ENCODE assay signal across 1 cellular context in genomic region chr10:15704581-15704968, GRCh38.
TF ChIP-seq lines count a peak whose summit lies in the region.

No MANE protein-coding gene starts in this region.

TF ChIP-seq in GM23338, 12 proteins besides CTCF, POLR2A, EP300 and RAD21 (continued from another document):
- TF ChIP-seq, protein P1, sequence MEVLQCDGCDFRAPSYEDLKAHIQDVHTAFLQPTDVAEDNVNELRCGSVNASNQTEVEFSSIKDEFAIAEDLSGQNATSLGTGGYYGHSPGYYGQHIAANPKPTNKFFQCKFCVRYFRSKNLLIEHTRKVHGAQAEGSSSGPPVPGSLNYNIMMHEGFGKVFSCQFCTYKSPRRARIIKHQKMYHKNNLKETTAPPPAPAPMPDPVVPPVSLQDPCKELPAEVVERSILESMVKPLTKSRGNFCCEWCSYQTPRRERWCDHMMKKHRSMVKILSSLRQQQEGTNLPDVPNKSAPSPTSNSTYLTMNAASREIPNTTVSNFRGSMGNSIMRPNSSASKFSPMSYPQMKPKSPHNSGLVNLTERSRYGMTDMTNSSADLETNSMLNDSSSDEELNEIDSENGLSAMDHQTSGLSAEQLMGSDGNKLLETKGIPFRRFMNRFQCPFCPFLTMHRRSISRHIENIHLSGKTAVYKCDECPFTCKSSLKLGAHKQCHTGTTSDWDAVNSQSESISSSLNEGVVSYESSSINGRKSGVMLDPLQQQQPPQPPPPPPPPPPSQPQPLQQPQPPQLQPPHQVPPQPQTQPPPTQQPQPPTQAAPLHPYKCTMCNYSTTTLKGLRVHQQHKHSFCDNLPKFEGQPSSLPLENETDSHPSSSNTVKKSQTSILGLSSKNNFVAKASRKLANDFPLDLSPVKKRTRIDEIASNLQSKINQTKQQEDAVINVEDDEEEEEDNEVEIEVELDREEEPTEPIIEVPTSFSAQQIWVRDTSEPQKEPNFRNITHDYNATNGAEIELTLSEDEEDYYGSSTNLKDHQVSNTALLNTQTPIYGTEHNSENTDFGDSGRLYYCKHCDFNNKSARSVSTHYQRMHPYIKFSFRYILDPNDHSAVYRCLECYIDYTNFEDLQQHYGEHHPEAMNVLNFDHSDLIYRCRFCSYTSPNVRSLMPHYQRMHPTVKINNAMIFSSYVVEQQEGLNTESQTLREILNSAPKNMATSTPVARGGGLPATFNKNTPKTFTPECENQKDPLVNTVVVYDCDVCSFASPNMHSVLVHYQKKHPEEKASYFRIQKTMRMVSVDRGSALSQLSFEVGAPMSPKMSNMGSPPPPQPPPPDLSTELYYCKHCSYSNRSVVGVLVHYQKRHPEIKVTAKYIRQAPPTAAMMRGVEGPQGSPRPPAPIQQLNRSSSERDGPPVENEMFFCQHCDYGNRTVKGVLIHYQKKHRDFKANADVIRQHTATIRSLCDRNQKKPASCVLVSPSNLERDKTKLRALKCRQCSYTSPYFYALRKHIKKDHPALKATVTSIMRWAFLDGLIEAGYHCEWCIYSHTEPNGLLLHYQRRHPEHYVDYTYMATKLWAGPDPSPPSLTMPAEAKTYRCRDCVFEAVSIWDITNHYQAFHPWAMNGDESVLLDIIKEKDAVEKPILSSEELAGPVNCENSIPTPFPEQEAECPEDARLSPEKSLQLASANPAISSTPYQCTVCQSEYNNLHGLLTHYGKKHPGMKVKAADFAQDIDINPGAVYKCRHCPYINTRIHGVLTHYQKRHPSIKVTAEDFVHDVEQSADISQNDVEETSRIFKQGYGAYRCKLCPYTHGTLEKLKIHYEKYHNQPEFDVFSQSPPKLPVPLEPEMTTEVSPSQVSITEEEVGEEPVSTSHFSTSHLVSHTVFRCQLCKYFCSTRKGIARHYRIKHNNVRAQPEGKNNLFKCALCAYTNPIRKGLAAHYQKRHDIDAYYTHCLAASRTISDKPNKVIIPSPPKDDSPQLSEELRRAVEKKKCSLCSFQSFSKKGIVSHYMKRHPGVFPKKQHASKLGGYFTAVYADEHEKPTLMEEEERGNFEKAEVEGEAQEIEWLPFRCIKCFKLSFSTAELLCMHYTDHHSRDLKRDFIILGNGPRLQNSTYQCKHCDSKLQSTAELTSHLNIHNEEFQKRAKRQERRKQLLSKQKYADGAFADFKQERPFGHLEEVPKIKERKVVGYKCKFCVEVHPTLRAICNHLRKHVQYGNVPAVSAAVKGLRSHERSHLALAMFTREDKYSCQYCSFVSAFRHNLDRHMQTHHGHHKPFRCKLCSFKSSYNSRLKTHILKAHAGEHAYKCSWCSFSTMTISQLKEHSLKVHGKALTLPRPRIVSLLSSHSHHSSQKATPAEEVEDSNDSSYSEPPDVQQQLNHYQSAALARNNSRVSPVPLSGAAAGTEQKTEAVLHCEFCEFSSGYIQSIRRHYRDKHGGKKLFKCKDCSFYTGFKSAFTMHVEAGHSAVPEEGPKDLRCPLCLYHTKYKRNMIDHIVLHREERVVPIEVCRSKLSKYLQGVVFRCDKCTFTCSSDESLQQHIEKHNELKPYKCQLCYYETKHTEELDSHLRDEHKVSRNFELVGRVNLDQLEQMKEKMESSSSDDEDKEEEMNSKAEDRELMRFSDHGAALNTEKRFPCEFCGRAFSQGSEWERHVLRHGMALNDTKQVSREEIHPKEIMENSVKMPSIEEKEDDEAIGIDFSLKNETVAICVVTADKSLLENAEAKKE (CRISPR knock-in tag; IDR thresholded peaks at IDR 0.05) = no peak
- no peak for TF ChIP-seq CREB1 (CRISPR knock-in tag; IDR thresholded peaks at IDR 0.05; ENCODE audit: low read depth)
